ENCODE assay signal across 8 cellular contexts in genomic region chr1:36285450-36286101, GRCh38. TPM values are rescaled to one million over a fixed set of nuclear protein-coding genes. Genes with fewer than 3 reads are reported as not detected.
DNase-seq lines count a peak whose midpoint lies in the region; ATAC-seq and TF ChIP-seq lines count a peak whose summit lies in the region.

No MANE protein-coding gene starts in this region.

- TF ChIP-seq CTCF in GM06990 (IDR thresholded peaks at IDR 0.05; ENCODE audit: insufficient read depth, low read length, poor library complexity, severe bottlenecking), result peak; percentile 63

- H3K9ac ChIP-seq in SK-N-MC (ENCODE audit: insufficient read length), result no peak overlapping the region

- peak overlapping the region; percentile 81; the same call in 1 of the 2 replicates for H3K27ac ChIP-seq in SK-N-MC

- DNase-seq in GM06990 (ENCODE audit: extremely low read depth, insufficient read length) (no peak), NCI-H1092 treated with DMSO at 0.1 percent for 48 hours (lab: John Stamatoyannopoulos, UW) (peak; percentile 76), SK-N-MC (ENCODE audit: low read depth, low spot score) (peak; percentile 42), Right ventricle myocardium superior (no peak), pulmonary artery endothelial cell (ENCODE audit: low read depth, low spot score) (peak; percentile 73)
- DNase-seq in activated naive CD8-positive, alpha-beta T cell treated with anti-CD3 and anti-CD28 coated beads, Interleukin-2, amount 10 ng/mL, durations not matched to agents 7 days and 5 days, result no peak

- H3K4me3 ChIP-seq in GM06990 (replicated peaks; ENCODE audit: low read depth, low read length), result no peak overlapping the region
- no peak overlapping the region for H3K4me3 ChIP-seq in SK-N-MC

- no peaks in the 10 kb centered on the region for H3K9me3 Mint-ChIP-seq in activated naive CD8-positive, alpha-beta T cell treated with anti-CD3 and anti-CD28 coated beads, Interleukin-2, amount 10 ng/mL, durations not matched to agents 7 days and 5 days

- peaks cover 23% of the 10 kb centered on the region for H3K36me3 ChIP-seq in GM06990 (ENCODE audit: control insufficient read depth, insufficient read depth, low read length)
- H3K36me3 ChIP-seq in SK-N-MC (ENCODE audit: insufficient read depth, low read length), result peaks cover 83% of the 10 kb centered on the region

- peak; percentile 89 for ATAC-seq in activated naive CD8-positive, alpha-beta T cell treated with anti-CD3 and anti-CD28 coated beads, Interleukin-2, amount 10 ng/mL, durations not matched to agents 7 days and 5 days (ENCODE audit: low read depth)
- ATAC-seq in Right ventricle myocardium superior (ENCODE audit: poor library complexity) (peak; percentile 82), GM19463 (IDR thresholded peaks at IDR 0.05; ENCODE audit: unreplicated experiment) (no peak), GM21526 (IDR thresholded peaks at IDR 0.05; ENCODE audit: low FRiP score, unreplicated experiment) (no peak)

- H3K27me3 Mint-ChIP-seq in activated naive CD8-positive, alpha-beta T cell treated with anti-CD3 and anti-CD28 coated beads, Interleukin-2, amount 10 ng/mL, durations not matched to agents 7 days and 5 days, result no peaks in the 10 kb centered on the region

- H3K4me1 Mint-ChIP-seq in activated naive CD8-positive, alpha-beta T cell treated with anti-CD3 and anti-CD28 coated beads, Interleukin-2, amount 10 ng/mL, durations not matched to agents 7 days and 5 days, result peaks cover 19% of the 10 kb centered on the region

- POLR2A ChIA-PET in activated naive CD8-positive, alpha-beta T cell treated with anti-CD3 and anti-CD28 coated beads, Interleukin-2, amount 10 ng/mL, durations not matched to agents 7 days and 5 days (lab: Charles Lee), result interaction anchor here (0.7 to 1.4 kb wide), 4 partner anchors 21 to 139 kb away, joined by 4 to 6 read pairs (median 6); partner anchors contain the start of genes MAP7D1, SH3D21 and THRAP3

- no peak overlapping the region for H3K27ac Mint-ChIP-seq in activated naive CD8-positive, alpha-beta T cell treated with anti-CD3 and anti-CD28 coated beads, Interleukin-2, amount 10 ng/mL, durations not matched to agents 7 days and 5 days

- H3K27me3 ChIP-seq in GM06990 (replicated peaks; ENCODE audit: control insufficient read depth, insufficient read depth, low read length), result no peaks in the 10 kb centered on the region

- intact Hi-C loops in Right ventricle myocardium superior (cut with DNase I), result loop anchor here (5.0 kb wide), 2 partner anchors 128 to 188 kb away; partner anchors contain the start of gene MAP7D1

- no peak overlapping the region for H3K4me3 Mint-ChIP-seq in activated naive CD8-positive, alpha-beta T cell treated with anti-CD3 and anti-CD28 coated beads, Interleukin-2, amount 10 ng/mL, durations not matched to agents 7 days and 5 days

- peaks cover 31% of the 10 kb centered on the region for H3K36me3 Mint-ChIP-seq in activated naive CD8-positive, alpha-beta T cell treated with anti-CD3 and anti-CD28 coated beads, Interleukin-2, amount 10 ng/mL, durations not matched to agents 7 days and 5 days

- H3K9me3 ChIP-seq in SK-N-MC (ENCODE audit: low read depth, low read length), result no peaks in the 10 kb centered on the region

RNA-seq across cellular contexts. Expression of gene SH3D21, which starts 20.6 kb away (rescaled TPM):
- 10 to 100 TPM; 24.9 to 26.5 TPM for total RNA-seq in activated naive CD8-positive, alpha-beta T cell treated with anti-CD3 and anti-CD28 coated beads, Interleukin-2, amount 10 ng/mL, durations not matched to agents 7 days and 5 days
- total RNA-seq in Right ventricle myocardium superior, result 1.3 TPM
- total RNA-seq in pulmonary artery endothelial cell, result 1.1 TPM in 2 replicates

RNA-seq across cellular contexts. Expression of gene EVA1B, which starts 37.9 kb away (rescaled TPM):
- total RNA-seq in activated naive CD8-positive, alpha-beta T cell treated with anti-CD3 and anti-CD28 coated beads, Interleukin-2, amount 10 ng/mL, durations not matched to agents 7 days and 5 days, result 10 to 100 TPM; 11.6 to 14.1 TPM
- total RNA-seq in Right ventricle myocardium superior (10.8 TPM), pulmonary artery endothelial cell (108 and 133 TPM in 2 replicates)

Comparison
In these comparisons a context has a peak if more than half of its experiments do, and no peak if none do; other contexts are left out.
1. DNase-seq: peak in NCI-H1092 treated with DMSO at 0.1 percent for 48 hours (single experiment), SK-N-MC (single experiment) and pulmonary artery endothelial cell (single experiment); none in GM06990 (single experiment), activated naive CD8-positive, alpha-beta T cell treated with anti-CD3 and anti-CD28 coated beads, Interleukin-2, amount 10 ng/mL, durations not matched to agents 7 days and 5 days (single experiment) and Right ventricle myocardium superior (single experiment).
2. ATAC-seq: peak in activated naive CD8-positive, alpha-beta T cell treated with anti-CD3 and anti-CD28 coated beads, Interleukin-2, amount 10 ng/mL, durations not matched to agents 7 days and 5 days (single experiment) and Right ventricle myocardium superior (single experiment); none in GM19463 (single experiment) and GM21526 (single experiment).
3. RNA of gene SH3D21, which starts 20.6 kb away (total RNA-seq): 24.9 to 26.5 TPM in activated naive CD8-positive, alpha-beta T cell treated with anti-CD3 and anti-CD28 coated beads, Interleukin-2, amount 10 ng/mL, durations not matched to agents 7 days and 5 days; 1.3 TPM in Right ventricle myocardium superior (single experiment) and 1.1 TPM in pulmonary artery endothelial cell; every median in the first group is over 10 times any median in the second.